In genomic region chr17:78970834-78971763, GRCh38 we compare ENCODE assay signal across 8 cellular contexts. TPM values are rescaled to one million over a fixed set of nuclear protein-coding genes. Genes with fewer than 3 reads are reported as not detected.
DNase-seq lines count a peak whose midpoint lies in the region; ATAC-seq and TF ChIP-seq lines count a peak whose summit lies in the region.

No MANE protein-coding gene starts in this region.

- H3K4me1 ChIP-seq in H9 (ENCODE audit: insufficient read depth, low read length), result no peaks in the 10 kb centered on the region
- H3K4me1 ChIP-seq in colonic mucosa, result peaks cover 9% of the 10 kb centered on the region
- H3K4me1 ChIP-seq in left lung, result peaks cover 0 to 21% of the 10 kb centered on the region in 2 donors

- POLR2A ChIA-PET in activated CD4-positive, alpha-beta T cell treated with anti-CD3 and anti-CD28 coated beads, Interleukin-2, amount 10 ng/mL, durations not matched to agents 7 days and 5 days (lab: Charles Lee), result no interaction called here

- no peak overlapping the region for H4K8ac ChIP-seq in H9 (replicated peaks; ENCODE audit: insufficient read length, low read depth, low read length)

- CTCF ChIA-PET in activated CD4-positive, alpha-beta T cell treated with anti-CD3 and anti-CD28 coated beads, Interleukin-2, amount 10 ng/mL, durations not matched to agents 7 days and 5 days (lab: Charles Lee), result interaction anchor here (0.5 to 2.5 kb wide), 14 partner anchors 8 to 354 kb away, joined by 3 to 20 read pairs (median 4); partner anchors contain the start of gene LGALS3BP

- TF ChIP-seq CTCF in H9 (conservative IDR thresholded peaks at IDR 0.05), result peak; percentile 93
- peak; percentile 84 for TF ChIP-seq CTCF in colonic mucosa (IDR thresholded peaks at IDR 0.05)
- TF ChIP-seq CTCF in left lung (IDR thresholded peaks at IDR 0.05), result peak; percentile 80 to 96

- no peaks in the 10 kb centered on the region for H3K9me3 ChIP-seq in H9 (ENCODE audit: control insufficient read depth, low read depth, low read length)
- H3K9me3 ChIP-seq in colonic mucosa, result no peaks in the 10 kb centered on the region
- H3K9me3 ChIP-seq in left lung, result no peaks in the 10 kb centered on the region

- H3K27ac ChIP-seq in H9 (ENCODE audit: insufficient read length, low read depth, low read length) (no peak overlapping the region), colonic mucosa (no peak overlapping the region), left lung (no peak overlapping the region)

- intact Hi-C loops in colonic mucosa (cut with DNase I) (loop anchor here (1.0 to 5.0 kb wide), 2 partner anchors 105 to 474 kb away; no protein-coding TSS in a partner anchor), left lung (cut with DNase I) (loop anchor here in 1 of 2 donors (5.0 kb wide), 1 partner anchor 104 kb away; no protein-coding TSS in a partner anchor)

- H3K79me2 ChIP-seq in H9 (ENCODE audit: insufficient read depth, low read length), result no peaks in the 10 kb centered on the region

- no peaks in the 10 kb centered on the region for H3K79me1 ChIP-seq in H9 (ENCODE audit: insufficient read depth, low read depth, low read length, poor library complexity, severe bottlenecking)

- H2BK12ac ChIP-seq in H9 (ENCODE audit: insufficient read length, low read depth, low read length), result no peak overlapping the region

- DNase-seq in AG08396 (ENCODE audit: low spot score), result peak; percentile 79
- peak; percentile 85 for DNase-seq in H9
- peak; percentile 83 for DNase-seq in NCI-H69 (lab: John Stamatoyannopoulos, UW)
- DNase-seq in activated CD4-positive, alpha-beta T cell treated with anti-CD3 and anti-CD28 coated beads, Interleukin-2, amount 10 ng/mL, durations not matched to agents 7 days and 5 days, result peak; percentile 82
- peak; percentile 87 for DNase-seq in colonic mucosa
- DNase-seq in left lung, result peak; percentile 83 to 87
- DNase-seq in stimulated activated CD4-positive, alpha-beta T cell treated with anti-CD3 and anti-CD28 coated beads, TNF-alpha, amount 100 ng/mL, for 1 hour (ENCODE audit: low read depth in 3 of 3, low spot score in 1 of 3), result peak; percentile 43 to 76 (median 56)

- H3K23ac ChIP-seq in H9 (ENCODE audit: insufficient read length, low read depth, low read length), result no peak overlapping the region

- H4K20me1 ChIP-seq in H9 (ENCODE audit: control insufficient read depth, insufficient read depth, insufficient read length), result no peaks in the 10 kb centered on the region

- H2AK5ac ChIP-seq in H9 (ENCODE audit: insufficient read length, low read length), result no peak overlapping the region

- H3K4me3 Mint-ChIP-seq in H9, result peak overlapping the region in 1 of 2 experiments; percentile 50; a peak in 1 of 5 replicates
- no peak overlapping the region for H3K4me3 Mint-ChIP-seq in activated CD4-positive, alpha-beta T cell treated with anti-CD3 and anti-CD28 coated beads, Interleukin-2, amount 10 ng/mL, durations not matched to agents 7 days and 5 days

- H3K4me2 ChIP-seq in H9 (ENCODE audit: insufficient read depth, insufficient read length, low read length), result no peak overlapping the region

- H2BK5ac ChIP-seq in H9 (ENCODE audit: insufficient read length, low read length), result no peak overlapping the region

- H3K56ac ChIP-seq in H9 (ENCODE audit: insufficient read length, low read depth, low read length), result no peak overlapping the region

- no peak overlapping the region for H2BK120ac ChIP-seq in H9 (ENCODE audit: low read depth, low read length, poor library complexity, severe bottlenecking)

- H3K27me3 ChIP-seq in H9 (ENCODE audit: insufficient read depth, low read length) (no peaks in the 10 kb centered on the region), colonic mucosa (no peaks in the 10 kb centered on the region), left lung (no peaks in the 10 kb centered on the region)

- H2BK20ac ChIP-seq in H9 (ENCODE audit: low read depth, low read length, poor library complexity, severe bottlenecking), result no peak overlapping the region

- no peak overlapping the region for H2AFZ ChIP-seq in H9 (ENCODE audit: low read length)

- no peak overlapping the region for H3K18ac ChIP-seq in H9 (ENCODE audit: insufficient read length, low read depth, low read length)

- H3K14ac ChIP-seq in H9 (ENCODE audit: insufficient read depth, low read length), result no peak overlapping the region

- no peak overlapping the region for H3K9ac ChIP-seq in H9 (ENCODE audit: extremely low read depth, insufficient read length, low read length)
- H3K9ac ChIP-seq in colonic mucosa (ENCODE audit: low read depth in 2 of 2, low read length in 2 of 2), result peak overlapping the region in 1 of 2 donors; percentile 22

- ATAC-seq in left lung (peak; percentile 62), GM18858 (IDR thresholded peaks at IDR 0.05; ENCODE audit: unreplicated experiment) (no peak)

- peaks cover 0 to 30% (median 13%) of the 10 kb centered on the region in 3 experiments; a peak in 6 of 7 replicates for H3K36me3 Mint-ChIP-seq in H9 (ENCODE audit: insufficient read depth in 1 of 3, low read depth in 3 of 3)
- H3K36me3 Mint-ChIP-seq in activated CD4-positive, alpha-beta T cell treated with anti-CD3 and anti-CD28 coated beads, Interleukin-2, amount 10 ng/mL, durations not matched to agents 7 days and 5 days (ENCODE audit: low read depth), result peaks cover 20% of the 10 kb centered on the region

- H3K36me3 ChIP-seq in colonic mucosa (no peaks in the 10 kb centered on the region), left lung (peaks cover 0 to 48% of the 10 kb centered on the region in 2 donors)

- H4K91ac ChIP-seq in H9 (ENCODE audit: insufficient read length, low read depth, low read length), result no peak overlapping the region

- H3K23me2 ChIP-seq in H9 (ENCODE audit: insufficient read length, low read depth, low read length, poor library complexity, severe bottlenecking), result no peaks in the 10 kb centered on the region

- H3K4me3 ChIP-seq in colonic mucosa, result no peak overlapping the region
- no peak overlapping the region for H3K4me3 ChIP-seq in left lung

- WGBS in H9 (ENCODE audit: extremely low coverage, insufficient read length, low lambda C conversion rate), result no CpG with 5 or more reads among the region's 34 CpGs

- H3K4ac ChIP-seq in H9 (ENCODE audit: low read depth, low read length), result no peak overlapping the region

- peaks cover 13 to 28% of the 10 kb centered on the region in 2 experiments for H3K4me1 Mint-ChIP-seq in H9
- peaks cover 18% of the 10 kb centered on the region for H3K4me1 Mint-ChIP-seq in activated CD4-positive, alpha-beta T cell treated with anti-CD3 and anti-CD28 coated beads, Interleukin-2, amount 10 ng/mL, durations not matched to agents 7 days and 5 days

- H3T11ph ChIP-seq in H9 (ENCODE audit: low read length), result no peak overlapping the region

- H2BK15ac ChIP-seq in H9 (ENCODE audit: low read depth, low read length), result no peak overlapping the region

- H3K27ac Mint-ChIP-seq in H9, result peak overlapping the region; percentile 81 to 96 (median 93); a peak in 6 of 7 replicates
- H3K27ac Mint-ChIP-seq in activated CD4-positive, alpha-beta T cell treated with anti-CD3 and anti-CD28 coated beads, Interleukin-2, amount 10 ng/mL, durations not matched to agents 7 days and 5 days, result peak overlapping the region; percentile 10

- no peak overlapping the region for H4K5ac ChIP-seq in H9 (ENCODE audit: insufficient read length, low read depth, low read length)

- H3K9me3 Mint-ChIP-seq in H9, result no peaks in the 10 kb centered on the region; a peak in 1 of 5 replicates
- no peaks in the 10 kb centered on the region for H3K9me3 Mint-ChIP-seq in activated CD4-positive, alpha-beta T cell treated with anti-CD3 and anti-CD28 coated beads, Interleukin-2, amount 10 ng/mL, durations not matched to agents 7 days and 5 days

- peaks cover 2% of the 10 kb centered on the region for H3K27me3 Mint-ChIP-seq in H9 (ENCODE audit: low read depth)
- H3K27me3 Mint-ChIP-seq in activated CD4-positive, alpha-beta T cell treated with anti-CD3 and anti-CD28 coated beads, Interleukin-2, amount 10 ng/mL, durations not matched to agents 7 days and 5 days, result no peaks in the 10 kb centered on the region

RNA-seq across cellular contexts. Expression of gene LGALS3BP, which starts 8.6 kb away (rescaled TPM):
- 69.8 and 76.4 TPM in 2 replicates for total RNA-seq in H9 (2021)
- total RNA-seq in activated CD4-positive, alpha-beta T cell treated with anti-CD3 and anti-CD28 coated beads, Interleukin-2, amount 10 ng/mL, durations not matched to agents 7 days and 5 days, result 100 to 1,000 TPM; 269 to 284 TPM
- total RNA-seq in colonic mucosa, result 100 to 1,000 TPM; 635 to 674 TPM
- total RNA-seq in left lung, result 100 to 1,000 TPM; 379 to 688 TPM

RNA-seq across cellular contexts. Expression of gene CANT1, which starts 38.5 kb away (rescaled TPM):
- 32.4 and 33.0 TPM in 2 replicates for total RNA-seq in H9 (2021)
- total RNA-seq in activated CD4-positive, alpha-beta T cell treated with anti-CD3 and anti-CD28 coated beads, Interleukin-2, amount 10 ng/mL, durations not matched to agents 7 days and 5 days, result 10 to 100 TPM; 68.1 to 71.5 TPM
- 100 to 1,000 TPM; 247 to 390 TPM for total RNA-seq in colonic mucosa
- 10 to 100 TPM; 57.2 to 69.0 TPM for total RNA-seq in left lung

RNA-seq across cellular contexts. Expression of gene TIMP2, which starts 45.9 kb away (rescaled TPM):
- total RNA-seq in H9 (2021) (29.0 and 30.3 TPM in 2 replicates), colonic mucosa (10 to 100 TPM; 42.8 to 86.1 TPM), left lung (100 to 1,000 TPM; 196 to 313 TPM)
- 1 to 10 TPM; 2.4 to 2.6 TPM for total RNA-seq in activated CD4-positive, alpha-beta T cell treated with anti-CD3 and anti-CD28 coated beads, Interleukin-2, amount 10 ng/mL, durations not matched to agents 7 days and 5 days

RNA-seq across cellular contexts. Expression of gene C1QTNF1, which starts 52.9 kb away (rescaled TPM):
- total RNA-seq in H9 (2021) (0.55 and 0.96 TPM in 2 replicates), colonic mucosa (10 to 100 TPM; 10.4 to 12.1 TPM), left lung (10 to 100 TPM; 14.9 to 31.4 TPM)
- total RNA-seq in activated CD4-positive, alpha-beta T cell treated with anti-CD3 and anti-CD28 coated beads, Interleukin-2, amount 10 ng/mL, durations not matched to agents 7 days and 5 days, result not detected
